ENCODE assay signal across 10 cellular contexts in genomic region chr2:223101340-223102039, GRCh38. TPM values are rescaled to one million over a fixed set of nuclear protein-coding genes. Genes with fewer than 3 reads are reported as not detected.
DNase-seq lines count a peak whose midpoint lies in the region; ATAC-seq, FAIRE-seq and TF ChIP-seq lines count a peak whose summit lies in the region.
"Had no signal": no experiment of that assay in that cellular context is flagged by ENCODE, and none has a peak within 500 bp of the region (broad histone marks: within the 10 kb centered on the region; RNA-seq: fewer than 3 reads in every experiment).

No MANE protein-coding gene starts in this region.

- WGBS in mesendoderm (ENCODE audit: extremely low coverage, insufficient coverage, low lambda C conversion rate) = no CpG with 5 or more reads among the region's 4 CpGs

- H3K79me2 ChIP-seq in mesendoderm (ENCODE audit: control insufficient read depth, insufficient read depth, low read length) = no peaks in the 10 kb centered on the region

- peak; percentile 40 for FAIRE-seq in bronchial epithelial cell (lab: Jason Lieb, UNC)

- no peak overlapping the region for H3K27ac Mint-ChIP-seq in activated naive CD8-positive, alpha-beta T cell treated with anti-CD3 and anti-CD28 coated beads, Interleukin-2, amount 50 U/mL, for 24 hours
- H3K27ac Mint-ChIP-seq: stimulated activated naive B cell treated with anti-CD40 and anti-IgM and Interleukin-4, amounts not matched to agents 10 μg/mL and 1 μg/mL and 100 μg/mL, for 72 hours had no signal

- H3K36me3 Mint-ChIP-seq in activated naive CD8-positive, alpha-beta T cell treated with anti-CD3 and anti-CD28 coated beads, Interleukin-2, amount 50 U/mL, for 24 hours (ENCODE audit: low read depth) = no peaks in the 10 kb centered on the region
- H3K36me3 Mint-ChIP-seq: stimulated activated naive B cell treated with anti-CD40 and anti-IgM and Interleukin-4, amounts not matched to agents 10 μg/mL and 1 μg/mL and 100 μg/mL, for 72 hours had no signal

- no peaks in the 10 kb centered on the region for H3K4me1 Mint-ChIP-seq in activated naive CD8-positive, alpha-beta T cell treated with anti-CD3 and anti-CD28 coated beads, Interleukin-2, amount 50 U/mL, for 24 hours
- H3K4me1 Mint-ChIP-seq: stimulated activated naive B cell treated with anti-CD40 and anti-IgM and Interleukin-4, amounts not matched to agents 10 μg/mL and 1 μg/mL and 100 μg/mL, for 72 hours had no signal

- H3K4me2 ChIP-seq in mesendoderm (ENCODE audit: low read length) = no peak overlapping the region

- H3K4me3 ChIP-seq in bronchial epithelial cell (ENCODE audit: low read depth, low read length) = no peak overlapping the region
- H3K4me3 ChIP-seq in mesendoderm (ENCODE audit: low read length) = no peak overlapping the region

- H3K23ac ChIP-seq in mesendoderm (ENCODE audit: low read length) = no peak overlapping the region

- H3K9ac ChIP-seq in mesendoderm (ENCODE audit: low read length) = no peak overlapping the region

- CTCF ChIA-PET in HEK293T (lab: Yijun Ruan, JAX) = interaction anchor here (0.6 to 3.1 kb wide), 3 partner anchors 42 to 411 kb away, joined by 3 to 11 read pairs (median 3); no protein-coding TSS in a partner anchor

- no peak overlapping the region for H4K5ac ChIP-seq in mesendoderm (ENCODE audit: low read length)

- ATAC-seq in Right ventricle myocardium superior (ENCODE audit: poor library complexity) (peak; percentile 66), GM19455 (IDR thresholded peaks at IDR 0.05; ENCODE audit: unreplicated experiment) (no peak)
- ATAC-seq in activated naive CD8-positive, alpha-beta T cell treated with anti-CD3 and anti-CD28 coated beads, Interleukin-2, amount 50 U/mL, for 24 hours = no peak

- no peak overlapping the region for H2BK15ac ChIP-seq in mesendoderm (replicated peaks; ENCODE audit: low read depth)

- no peaks in the 10 kb centered on the region for H3K36me3 ChIP-seq in bronchial epithelial cell (ENCODE audit: control insufficient read depth, insufficient read depth, low read length)
- no peaks in the 10 kb centered on the region for H3K36me3 ChIP-seq in mesendoderm (ENCODE audit: control insufficient read depth, insufficient read depth, low read length)

- intact Hi-C loops in Right ventricle myocardium superior (cut with DNase I) = no loop called here
- intact Hi-C loops in cardiac septum (cut with DNase I) = loop anchor here (2.0 kb wide), 1 partner anchor 119 kb away; no protein-coding TSS in a partner anchor

- H2BK120ac ChIP-seq in mesendoderm (ENCODE audit: low read depth, low read length) = no peak overlapping the region

- no peaks in the 10 kb centered on the region for H3K79me1 ChIP-seq in mesendoderm (ENCODE audit: low read length)

- no peak overlapping the region for H3K4ac ChIP-seq in mesendoderm (ENCODE audit: low read depth, low read length)

- peaks cover 3% of the 10 kb centered on the region for H3K4me1 ChIP-seq in mesendoderm (ENCODE audit: control insufficient read depth, low read depth, low read length)

- H3K27ac ChIP-seq in mesendoderm (ENCODE audit: low read depth, low read length) = no peak overlapping the region

- peak; percentile 62 for TF ChIP-seq CTCF in bronchial epithelial cell (IDR thresholded peaks at IDR 0.05; ENCODE audit: insufficient read depth, low read length, severe bottlenecking)

- H2BK5ac ChIP-seq in mesendoderm (ENCODE audit: low read length) = no peak overlapping the region

- H3K9me3 Mint-ChIP-seq in activated naive CD8-positive, alpha-beta T cell treated with anti-CD3 and anti-CD28 coated beads, Interleukin-2, amount 50 U/mL, for 24 hours = no peaks in the 10 kb centered on the region
- H3K9me3 Mint-ChIP-seq: stimulated activated naive B cell treated with anti-CD40 and anti-IgM and Interleukin-4, amounts not matched to agents 10 μg/mL and 1 μg/mL and 100 μg/mL, for 72 hours had no signal

- POLR2A ChIA-PET in HEK293T (lab: Yijun Ruan, JAX) = no interaction called here

- no peaks in the 10 kb centered on the region for H3K27me3 Mint-ChIP-seq in activated naive CD8-positive, alpha-beta T cell treated with anti-CD3 and anti-CD28 coated beads, Interleukin-2, amount 50 U/mL, for 24 hours
- H3K27me3 Mint-ChIP-seq: stimulated activated naive B cell treated with anti-CD40 and anti-IgM and Interleukin-4, amounts not matched to agents 10 μg/mL and 1 μg/mL and 100 μg/mL, for 72 hours had no signal

- H3K56ac ChIP-seq in mesendoderm (ENCODE audit: low read length) = peak overlapping the region; percentile 63

- H3K27me3 ChIP-seq in bronchial epithelial cell (ENCODE audit: control insufficient read depth, insufficient read depth, low read length) (no peaks in the 10 kb centered on the region), mesendoderm (ENCODE audit: insufficient read depth, low read length, poor library complexity) (no peaks in the 10 kb centered on the region)

- H2AK5ac ChIP-seq in mesendoderm (ENCODE audit: low read length) = no peak overlapping the region

- peak overlapping the region; percentile 81 for H3K18ac ChIP-seq in mesendoderm (ENCODE audit: low read length)

- no peak overlapping the region for H3K4me3 Mint-ChIP-seq in activated naive CD8-positive, alpha-beta T cell treated with anti-CD3 and anti-CD28 coated beads, Interleukin-2, amount 50 U/mL, for 24 hours
- H3K4me3 Mint-ChIP-seq: stimulated activated naive B cell treated with anti-CD40 and anti-IgM and Interleukin-4, amounts not matched to agents 10 μg/mL and 1 μg/mL and 100 μg/mL, for 72 hours had no signal

- no peak for DNase-seq in Right ventricle myocardium superior
- DNase-seq in cardiac septum (ENCODE audit: low spot score) = no peak
- peak; percentile 52 for DNase-seq in HEK293T (ENCODE audit: extremely low spot score)
- DNase-seq in NCI-H1092 treated with DMSO at 0.1 percent for 48 hours (lab: John Stamatoyannopoulos, UW) = peak; percentile 31
- DNase-seq in bronchial epithelial cell (ENCODE audit: low read depth) = peak; percentile 84
- peak; percentile 95 for DNase-seq in mesendoderm
- DNase-seq in activated naive CD8-positive, alpha-beta T cell treated with anti-CD3 and anti-CD28 coated beads, Interleukin-2, amount 50 U/mL, for 24 hours = no peak
- DNase-seq: stimulated activated naive B cell treated with anti-CD40 and anti-IgM and Interleukin-4, amounts not matched to agents 10 μg/mL and 1 μg/mL and 100 μg/mL, for 72 hours had no signal

- no peak overlapping the region for H4K8ac ChIP-seq in mesendoderm (ENCODE audit: low read depth, low read length)

TF ChIP-seq in HEK293T, 16 proteins besides CTCF, POLR2A, EP300 and RAD21:
- no peak for TF ChIP-seq SUZ12 (IDR thresholded peaks at IDR 0.05)
- TF ChIP-seq ZNF384 (IDR thresholded peaks at IDR 0.05) = no peak
- no peak for TF ChIP-seq TARDBP (IDR thresholded peaks at IDR 0.05)
- TF ChIP-seq FOXM1 (IDR thresholded peaks at IDR 0.05; ENCODE audit: borderline replicate concordance) = no peak
- TF ChIP-seq SP1 (IDR thresholded peaks at IDR 0.05) = no peak
- TF ChIP-seq PKNOX1 (IDR thresholded peaks at IDR 0.05) = no peak
- no peak for TF ChIP-seq NFRKB (IDR thresholded peaks at IDR 0.05)
- no peak for TF ChIP-seq FOXK2 (IDR thresholded peaks at IDR 0.05)

RNA-seq across cellular contexts. Expression of gene KCNE4, which starts 49.5 kb away (rescaled TPM):
- total RNA-seq in Right ventricle myocardium superior (3.2 TPM), cardiac septum (1.7 TPM), bronchial epithelial cell (under 0.01 and 0.26 TPM in 2 replicates)
- polyA plus RNA-seq in mesendoderm (2013, experiment 1 of 2) = 0.08 TPM
- 0.06 TPM for polyA plus RNA-seq in mesendoderm (2013, experiment 2 of 2)
- total RNA-seq: dermis microvascular lymphatic vessel endothelial cell had no signal

Comparison
In these comparisons a context has a peak if more than half of its experiments do, and no peak if none do; other contexts are left out.
1. DNase-seq: peak in HEK293T (single experiment), NCI-H1092 treated with DMSO at 0.1 percent for 48 hours (single experiment), bronchial epithelial cell (single experiment) and mesendoderm (single experiment); none in Right ventricle myocardium superior (single experiment), cardiac septum (single experiment) and activated naive CD8-positive, alpha-beta T cell treated with anti-CD3 and anti-CD28 coated beads, Interleukin-2, amount 50 U/mL, for 24 hours (single experiment).